34 cellular contexts compared by ENCODE assay signal in the genomic region with DNA sequence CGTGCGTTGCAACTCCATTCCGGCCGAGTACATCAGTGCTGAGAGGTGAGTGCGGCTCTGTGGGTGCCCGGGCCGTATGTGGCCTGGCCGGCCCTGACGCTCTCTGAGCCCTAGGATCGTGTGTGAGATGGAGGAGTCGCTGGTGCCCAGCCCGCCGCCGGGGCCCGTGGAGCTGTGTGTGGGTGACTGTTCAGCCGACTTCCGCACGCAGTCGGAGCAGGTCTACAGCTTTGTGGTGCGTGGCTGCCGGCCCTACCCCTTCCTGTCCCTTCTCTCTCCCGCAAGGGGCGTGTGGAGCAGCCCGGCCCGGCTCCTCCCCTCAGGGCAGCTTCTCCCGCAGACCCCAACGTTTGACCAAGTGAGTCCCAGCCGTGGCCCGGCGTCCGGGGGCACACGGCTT.
"Had no signal": no experiment of that assay in that cellular context is flagged by ENCODE, and none has a peak within 500 bp of the region (broad histone marks: within the 10 kb centered on the region; RNA-seq: fewer than 3 reads in every experiment).

No MANE protein-coding gene starts in this region.

- H3K27ac ChIP-seq: adrenal gland, ascending aorta, body of pancreas, brain microvascular endothelial cell, breast epithelium, cardiac muscle cell had no signal

- H3K9me3 ChIP-seq: adrenal gland, ascending aorta, body of pancreas had no signal

- H3K4me1 ChIP-seq: adrenal gland, ascending aorta, body of pancreas, breast epithelium had no signal

- H3K27me3 ChIP-seq: adrenal gland, ascending aorta, body of pancreas, brain microvascular endothelial cell, cardiac muscle cell had no signal

- H3K36me3 ChIP-seq: breast epithelium, cardiac muscle cell had no signal

- DNase-seq: activated effector memory CD4-positive, alpha-beta T cell treated with anti-CD3 and anti-CD28 coated beads, Interleukin-2, amount 50 U/mL, for 16 hours; activated effector memory CD4-positive, alpha-beta T cell treated with Interleukin-2 at 50 U/mL for 16 hours; activated gamma-delta T cell; activated gamma-delta T cell treated with Interleukin-2 at 50 U/mL for 16 hours; activated naive CD4-positive, alpha-beta T cell; activated naive CD4-positive, alpha-beta T cell treated with anti-CD3 and anti-CD28 coated beads for 36 hours; activated naive CD4-positive, alpha-beta T cell treated with anti-CD3 and anti-CD28 coated beads, Interleukin-2, amount 10 ng/mL, durations not matched to agents 7 days and 5 days; activated naive CD4-positive, alpha-beta T cell treated with anti-CD3 and anti-CD28 coated beads, Interleukin-2, amount 50 U/mL, for 16 hours; activated naive CD4-positive, alpha-beta T cell treated with Interleukin-2 at 50 U/mL for 16 hours; activated naive CD8-positive, alpha-beta T cell treated with anti-CD3 and anti-CD28 coated beads for 36 hours; activated naive CD8-positive, alpha-beta T cell treated with anti-CD3 and anti-CD28 coated beads, Interleukin-2, amount 10 ng/mL, durations not matched to agents 7 days and 5 days; activated naive CD8-positive, alpha-beta T cell treated with anti-CD3 and anti-CD28 coated beads, Interleukin-2, amount 50 U/mL, for 24 hours; activated T-cell treated with anti-CD3 and anti-CD28 coated beads, Interleukin-2, amount 50 U/mL, for 1 hour; activated T-cell treated with anti-CD3 and anti-CD28 coated beads, Interleukin-2, amount 50 U/mL, for 24 hours; activated T-cell treated with anti-CD3 and anti-CD28 coated beads, Interleukin-2, amount 50 U/mL, for 4 hours; activated T-cell treated with anti-CD3 and anti-CD28 coated beads, Interleukin-2, amount 50 U/mL, for 48 hours; activated T-cell treated with anti-CD3 and anti-CD28 coated beads, Interleukin-2, amount 50 U/mL, for 72 hours; adrenal gland; amniotic stem cell; amygdala; anterior cingulate cortex; aorta; body of pancreas; brain microvascular endothelial cell; caudate nucleus; central memory CD4-positive, alpha-beta T cell; cerebellar nuclear complex had no signal

- H3K4me3 ChIP-seq: adrenal gland, ascending aorta, body of pancreas, breast epithelium, cardiac muscle cell had no signal

- ATAC-seq: activated naive CD4-positive, alpha-beta T cell treated with anti-CD3 and anti-CD28 coated beads, Interleukin-2, amount 50 U/mL, for 72 hours; activated naive CD8-positive, alpha-beta T cell treated with anti-CD3 and anti-CD28 coated beads, Interleukin-2, amount 50 U/mL, for 24 hours; activated T-cell treated with anti-CD3 and anti-CD28 coated beads, Interleukin-2, amount 50 U/mL, for 4 hours; activated T-cell treated with anti-CD3 and anti-CD28 coated beads, Interleukin-2, amount 50 U/mL, for 72 hours; activated T-helper 17 cell treated with anti-CD3 and anti-CD28 coated beads, Interleukin-2, amount 50 U/mL, for 72 hours; body of pancreas had no signal

- FAIRE-seq: astrocyte, bronchial epithelial cell had no signal
